ENCODE assay signal across 15 cellular contexts in genomic region chr6:157486632-157487031, GRCh38.
A peak's percentile ranks its signal among the peaks of the same experiment; 100 is the strongest.
DNase-seq lines count a peak whose midpoint lies in the region; ATAC-seq and TF ChIP-seq lines count a peak whose summit lies in the region.
"Had no signal": no experiment of that assay in that cellular context is flagged by ENCODE, and none has a peak within 500 bp of the region (broad histone marks: within the 10 kb centered on the region; RNA-seq: fewer than 3 reads in every experiment).

No MANE protein-coding gene starts in this region.

- H2BK5ac ChIP-seq in H9 (ENCODE audit: insufficient read length, low read length), result no peak overlapping the region

- intact Hi-C loops in activated CD8-positive, alpha-beta T cell treated with anti-CD3 and anti-CD28 coated beads for 36 hours (cut with micrococcal nuclease), result no loop called here

- CTCF ChIA-PET in CD8-positive, alpha-beta memory T cell (lab: Charles Lee), result no interaction called here
- CTCF ChIA-PET in activated CD8-positive, alpha-beta T cell treated with anti-CD3 and anti-CD28 coated beads for 36 hours (lab: Charles Lee), result interaction anchor here (1.1 to 2.0 kb wide), 2 partner anchors 8 to 180 kb away, joined by 3 to 5 read pairs; no protein-coding TSS in a partner anchor

- peaks cover 30 to 32% (median 31%) of the 10 kb centered on the region in 3 donors for H3K4me1 Mint-ChIP-seq in CD8-positive, alpha-beta memory T cell
- peaks cover 14 to 21% of the 10 kb centered on the region in 2 experiments for H3K4me1 Mint-ChIP-seq in H9
- peaks cover 30% of the 10 kb centered on the region for H3K4me1 Mint-ChIP-seq in activated CD8-positive, alpha-beta T cell treated with anti-CD3 and anti-CD28 coated beads for 36 hours (ENCODE audit: low read depth)
- peaks cover 35 to 66% (median 51%) of the 10 kb centered on the region in 3 donors for H3K4me1 Mint-ChIP-seq in naive B cell

- H4K5ac ChIP-seq in H9 (ENCODE audit: insufficient read length, low read depth, low read length), result no peak overlapping the region

- peaks cover 0 to 5% (median 2%) of the 10 kb centered on the region in 3 donors for H3K36me3 Mint-ChIP-seq in CD8-positive, alpha-beta memory T cell
- no peaks in the 10 kb centered on the region for H3K36me3 Mint-ChIP-seq in H9 (ENCODE audit: insufficient read depth in 1 of 3, low read depth in 3 of 3)
- H3K36me3 Mint-ChIP-seq in activated CD8-positive, alpha-beta T cell treated with anti-CD3 and anti-CD28 coated beads for 36 hours (ENCODE audit: low read depth), result no peaks in the 10 kb centered on the region
- H3K36me3 Mint-ChIP-seq in naive B cell, result no peaks in the 10 kb centered on the region
- H3K36me3 Mint-ChIP-seq: type B pancreatic cell had no signal

- H3K9me3 Mint-ChIP-seq in CD8-positive, alpha-beta memory T cell, result no peaks in the 10 kb centered on the region
- H3K9me3 Mint-ChIP-seq in H9 (peaks cover 3% of the 10 kb centered on the region in 2 experiments; a peak in 3 of 5 replicates), naive B cell (peaks cover 0 to 4% (median 0%) of the 10 kb centered on the region in 7 donors)
- peaks cover 2% of the 10 kb centered on the region for H3K9me3 Mint-ChIP-seq in activated CD8-positive, alpha-beta T cell treated with anti-CD3 and anti-CD28 coated beads for 36 hours
- H3K9me3 Mint-ChIP-seq: type B pancreatic cell had no signal

- peaks cover 16% of the 10 kb centered on the region for H3K4me1 ChIP-seq in CD8-positive, alpha-beta memory T cell (ENCODE audit: insufficient read depth, low read length)
- H3K4me1 ChIP-seq in H9 (ENCODE audit: insufficient read depth, low read length), result peaks cover 5% of the 10 kb centered on the region

- H2AK5ac ChIP-seq in H9 (ENCODE audit: insufficient read length, low read length), result no peak overlapping the region

- WGBS in H9 (ENCODE audit: extremely low coverage, insufficient read length, low lambda C conversion rate), result no CpG with 5 or more reads among the region's 5 CpGs

- H3K27me3 Mint-ChIP-seq in CD8-positive, alpha-beta memory T cell, result peaks cover 1 to 6% of the 10 kb centered on the region in 2 donors
- H3K27me3 Mint-ChIP-seq in H9 (ENCODE audit: low read depth) (no peaks in the 10 kb centered on the region), naive B cell (peaks cover 0 to 13% (median 12%) of the 10 kb centered on the region in 3 donors)
- peaks cover 5% of the 10 kb centered on the region for H3K27me3 Mint-ChIP-seq in activated CD8-positive, alpha-beta T cell treated with anti-CD3 and anti-CD28 coated beads for 36 hours

- H3K79me1 ChIP-seq in H9 (ENCODE audit: insufficient read depth, low read depth, low read length, poor library complexity, severe bottlenecking), result no peaks in the 10 kb centered on the region

- no peak for TF ChIP-seq CTCF in H9 (conservative IDR thresholded peaks at IDR 0.05)
- no peak for TF ChIP-seq CTCF in activated CD8-positive, alpha-beta T cell treated with anti-CD3 and anti-CD28 coated beads for 36 hours (IDR thresholded peaks at IDR 0.05)

- H3K4me2 ChIP-seq in H9 (ENCODE audit: insufficient read depth, insufficient read length, low read length), result no peak overlapping the region

- H3K4me3 ChIP-seq in CD8-positive, alpha-beta memory T cell (ENCODE audit: low read length), result no peak overlapping the region
- H3K4me3 ChIP-seq: K562 had no signal

- peak in 2 of 5 donors; percentile 5 to 28 for DNase-seq in CD8-positive, alpha-beta memory T cell
- no peak for DNase-seq in H9
- DNase-seq in activated CD8-positive, alpha-beta T cell treated with anti-CD3 and anti-CD28 coated beads for 36 hours, result peak; percentile 55
- peak; percentile 23 for DNase-seq in naive B cell
- DNase-seq in NK-92 (lab: John Stamatoyannopoulos, UW; ENCODE audit: unreplicated experiment), result no peak
- DNase-seq: erythroblast; left cardiac atrium; NCI-H1417 treated with DMSO at 0.1 percent for 48 hours; NCI-H510A; stimulated activated CD4-positive, alpha-beta T cell treated with anti-CD3 and anti-CD28 coated beads, Interleukin-1b, Interleukin-23, amount 100 ng/mL, for 48 hours had no signal

- H3K18ac ChIP-seq in H9 (ENCODE audit: insufficient read length, low read depth, low read length), result peak overlapping the region; percentile 34

- no peak overlapping the region for H2BK12ac ChIP-seq in H9 (ENCODE audit: insufficient read length, low read depth, low read length)

- no peak overlapping the region for H2BK20ac ChIP-seq in H9 (ENCODE audit: low read depth, low read length, poor library complexity, severe bottlenecking)

- no peaks in the 10 kb centered on the region for H3K23me2 ChIP-seq in H9 (ENCODE audit: insufficient read length, low read depth, low read length, poor library complexity, severe bottlenecking)

- no peaks in the 10 kb centered on the region for H3K79me2 ChIP-seq in H9 (ENCODE audit: insufficient read depth, low read length)

- H3K4me3 Mint-ChIP-seq in CD8-positive, alpha-beta memory T cell, result peak overlapping the region; percentile 2 to 72 (median 43)
- no peak overlapping the region for H3K4me3 Mint-ChIP-seq in H9
- no peak overlapping the region for H3K4me3 Mint-ChIP-seq in activated CD8-positive, alpha-beta T cell treated with anti-CD3 and anti-CD28 coated beads for 36 hours
- H3K4me3 Mint-ChIP-seq in naive B cell, result peak overlapping the region in 7 of 8 donors; percentile 21 to 88 (median 46)
- H3K4me3 Mint-ChIP-seq: type B pancreatic cell had no signal

- H4K20me1 ChIP-seq in H9 (ENCODE audit: control insufficient read depth, insufficient read depth, insufficient read length), result no peaks in the 10 kb centered on the region

- H3K27me3 ChIP-seq in CD8-positive, alpha-beta memory T cell (ENCODE audit: insufficient read depth, low read length, poor library complexity, severe bottlenecking), result no peaks in the 10 kb centered on the region
- H3K27me3 ChIP-seq in H9 (ENCODE audit: insufficient read depth, low read length), result no peaks in the 10 kb centered on the region

- H3T11ph ChIP-seq in H9 (ENCODE audit: low read length), result no peak overlapping the region

- no peak overlapping the region for H3K9ac ChIP-seq in H9 (ENCODE audit: extremely low read depth, insufficient read length, low read length)

- H3K36me3 ChIP-seq in CD8-positive, alpha-beta memory T cell (ENCODE audit: insufficient read depth, low read length), result no peaks in the 10 kb centered on the region

- POLR2A ChIA-PET in CD8-positive, alpha-beta memory T cell (lab: Charles Lee), result no interaction called here
- POLR2A ChIA-PET in activated CD8-positive, alpha-beta T cell treated with anti-CD3 and anti-CD28 coated beads for 36 hours (lab: Charles Lee), result interaction anchor here (1.0 kb wide), 1 partner anchor 58 kb away, joined by 3 read pairs; no protein-coding TSS in a partner anchor

- H2BK15ac ChIP-seq in H9 (ENCODE audit: low read depth, low read length), result no peak overlapping the region

- no peak overlapping the region for H3K56ac ChIP-seq in H9 (ENCODE audit: insufficient read length, low read depth, low read length)

- no peak overlapping the region for H4K8ac ChIP-seq in H9 (replicated peaks; ENCODE audit: insufficient read length, low read depth, low read length)

- H2BK120ac ChIP-seq in H9 (ENCODE audit: low read depth, low read length, poor library complexity, severe bottlenecking), result no peak overlapping the region

- no peak overlapping the region for H3K4ac ChIP-seq in H9 (ENCODE audit: low read depth, low read length)

- H4K91ac ChIP-seq in H9 (ENCODE audit: insufficient read length, low read depth, low read length), result no peak overlapping the region

- H3K23ac ChIP-seq in H9 (ENCODE audit: insufficient read length, low read depth, low read length), result no peak overlapping the region

- peak; percentile 85 for ATAC-seq in activated CD8-positive, alpha-beta T cell treated with anti-CD3 and anti-CD28 coated beads for 36 hours
- ATAC-seq in naive B cell (ENCODE audit: low read depth in 2 of 2) (peak; percentile 83 to 87), GM21526 (IDR thresholded peaks at IDR 0.05; ENCODE audit: low FRiP score, unreplicated experiment) (no peak), HG03175 (IDR thresholded peaks at IDR 0.05; ENCODE audit: unreplicated experiment) (no peak)
- ATAC-seq: left cardiac atrium had no signal

- peak overlapping the region; percentile 14 to 96 (median 80) for H3K27ac Mint-ChIP-seq in CD8-positive, alpha-beta memory T cell
- no peak overlapping the region for H3K27ac Mint-ChIP-seq in H9
- peak overlapping the region; percentile 61 for H3K27ac Mint-ChIP-seq in activated CD8-positive, alpha-beta T cell treated with anti-CD3 and anti-CD28 coated beads for 36 hours
- peak overlapping the region in 5 of 6 donors; percentile 2 to 95 (median 72) for H3K27ac Mint-ChIP-seq in naive B cell
- H3K27ac Mint-ChIP-seq: type B pancreatic cell had no signal

- H3K9me3 ChIP-seq in CD8-positive, alpha-beta memory T cell (ENCODE audit: low read length), result no peaks in the 10 kb centered on the region
- no peaks in the 10 kb centered on the region for H3K9me3 ChIP-seq in H9 (ENCODE audit: control insufficient read depth, low read depth, low read length)

- no peak overlapping the region for H3K27ac ChIP-seq in CD8-positive, alpha-beta memory T cell (ENCODE audit: low read depth, low read length)
- no peak overlapping the region for H3K27ac ChIP-seq in H9 (ENCODE audit: insufficient read length, low read depth, low read length)
- H3K27ac ChIP-seq: RWPE1 had no signal

- H3K14ac ChIP-seq in H9 (ENCODE audit: insufficient read depth, low read length), result no peak overlapping the region

- H2AFZ ChIP-seq in H9 (ENCODE audit: low read length), result no peak overlapping the region

Comparison
In these comparisons a context has a peak if more than half of its experiments do, and no peak if none do; other contexts are left out.
1. DNase-seq: peak in activated CD8-positive, alpha-beta T cell treated with anti-CD3 and anti-CD28 coated beads for 36 hours (single experiment) and naive B cell (single experiment); none in H9 (single experiment) and NK-92 (single experiment).
2. H3K27ac Mint-ChIP-seq: peak in CD8-positive, alpha-beta memory T cell (8 of 8), activated CD8-positive, alpha-beta T cell treated with anti-CD3 and anti-CD28 coated beads for 36 hours (single experiment) and naive B cell (5 of 6); none in H9 (0 of 3).
3. H3K4me3 Mint-ChIP-seq: peak in CD8-positive, alpha-beta memory T cell (7 of 7) and naive B cell (7 of 8); none in H9 (0 of 2) and activated CD8-positive, alpha-beta T cell treated with anti-CD3 and anti-CD28 coated beads for 36 hours (single experiment).
4. ATAC-seq: peak in activated CD8-positive, alpha-beta T cell treated with anti-CD3 and anti-CD28 coated beads for 36 hours (single experiment) and naive B cell (2 of 2); none in GM21526 (single experiment) and HG03175 (single experiment).